Comparison of ENCODE assay signal across 23 cellular contexts in genomic region chr14:21251215-21251614, GRCh38. TPM values are rescaled to one million over a fixed set of nuclear protein-coding genes. Genes with fewer than 3 reads are reported as not detected.
DNase-seq lines count a peak whose midpoint lies in the region; ATAC-seq, FAIRE-seq and TF ChIP-seq lines count a peak whose summit lies in the region.
"Had no signal": no experiment of that assay in that cellular context is flagged by ENCODE, and none has a peak within 500 bp of the region (broad histone marks: within the 10 kb centered on the region; RNA-seq: fewer than 3 reads in every experiment).

No MANE protein-coding gene starts in this region.

- peaks cover 50 to 100% of the 10 kb centered on the region in 2 experiments for H3K79me2 ChIP-seq in H1 (ENCODE audit: control insufficient read depth in 1 of 2, insufficient read depth in 2 of 2, low read length in 2 of 2)

- no peak overlapping the region for H3K4me3 ChIP-seq in H1 (ENCODE audit: extremely low read depth in 1 of 4, insufficient read depth in 2 of 4, low read depth in 3 of 4, low read length in 4 of 4)
- H3K4me3 ChIP-seq: A549 had no signal

- no peak overlapping the region for H2BK12ac ChIP-seq in H1 (ENCODE audit: low read depth, low read length)

- POLR2A ChIA-PET in H1 (lab: Charles Lee; ENCODE audit: partially characterized antibody): interaction anchor here (0.6 to 24.2 kb wide), 8 partner anchors 9 to 95 kb away, joined by 3 to 836 read pairs (median 6); no protein-coding TSS in a partner anchor

- no peaks in the 10 kb centered on the region for H3K9me3 Mint-ChIP-seq in activated naive CD4-positive, alpha-beta T cell treated with anti-CD3 and anti-CD28 coated beads, Interleukin-2, amount 50 U/mL, for 24 hours
- H3K9me3 Mint-ChIP-seq in activated naive CD4-positive, alpha-beta T cell treated with anti-CD3 and anti-CD28 coated beads, Interleukin-2, amount 50 U/mL, for 72 hours: no peaks in the 10 kb centered on the region
- H3K9me3 Mint-ChIP-seq in activated T-helper 17 cell treated with anti-CD3 and anti-CD28 coated beads, Interleukin-2, amount 50 U/mL, for 72 hours: no peaks in the 10 kb centered on the region
- no peaks in the 10 kb centered on the region for H3K9me3 Mint-ChIP-seq in stimulated activated naive B cell treated with anti-CD40 and anti-IgM and Interleukin-4, amounts not matched to agents 10 μg/mL and 1 μg/mL and 100 μg/mL, for 72 hours
- H3K9me3 Mint-ChIP-seq: CD4-positive, alpha-beta memory T cell had no signal

- peaks cover 10 to 95% (median 29%) of the 10 kb centered on the region in 4 experiments for H3K36me3 ChIP-seq in H1 (ENCODE audit: control insufficient read depth in 2 of 4, insufficient read depth in 4 of 4, low read length in 3 of 4)

- H2BK120ac ChIP-seq in H1 (replicated peaks; ENCODE audit: low read depth, low read length): no peak overlapping the region

- H3K4me1 Mint-ChIP-seq in activated naive CD4-positive, alpha-beta T cell treated with anti-CD3 and anti-CD28 coated beads, Interleukin-2, amount 50 U/mL, for 24 hours: peaks cover 70% of the 10 kb centered on the region
- peaks cover 29% of the 10 kb centered on the region for H3K4me1 Mint-ChIP-seq in activated T-helper 17 cell treated with anti-CD3 and anti-CD28 coated beads, Interleukin-2, amount 50 U/mL, for 72 hours
- H3K4me1 Mint-ChIP-seq in stimulated activated naive B cell treated with anti-CD40 and anti-IgM and Interleukin-4, amounts not matched to agents 10 μg/mL and 1 μg/mL and 100 μg/mL, for 72 hours: peaks cover 18 to 48% of the 10 kb centered on the region in 2 donors

- H4K5ac ChIP-seq in H1 (ENCODE audit: insufficient read length, low read depth, low read length): no peak overlapping the region

- H4K91ac ChIP-seq in H1 (replicated peaks; ENCODE audit: insufficient read length, low read length): no peak overlapping the region

- H3K14ac ChIP-seq in H1 (ENCODE audit: insufficient read length): no peak overlapping the region

- H3K27me3 ChIP-seq in H1 (replicated peaks in 1 of 4; ENCODE audit: control insufficient read depth in 3 of 4, extremely low read depth in 1 of 4, insufficient read depth in 3 of 4, low read length in 3 of 4): no peaks in the 10 kb centered on the region

- H4K20me1 ChIP-seq in H1 (replicated peaks in 1 of 2; ENCODE audit: control insufficient read depth in 1 of 2, insufficient read depth in 2 of 2, low read length in 2 of 2): peaks cover 21 to 61% of the 10 kb centered on the region in 2 experiments

- no peak overlapping the region for H3K56ac ChIP-seq in H1 (replicated peaks; ENCODE audit: insufficient read length, low read depth, low read length)

- peak in 1 of 2 experiments; percentile 38; a peak in 1 of 3 replicates for TF ChIP-seq POLR2A in H1 (IDR thresholded peaks at IDR 0.05; ENCODE audit: control extremely low read depth in 1 of 2, low read depth in 2 of 2, low read length in 2 of 2)

- no peak overlapping the region for H3K23ac ChIP-seq in H1 (ENCODE audit: insufficient read length)

- H3K9me3 ChIP-seq in H1 (ENCODE audit: insufficient read depth in 2 of 2, low read depth in 1 of 2, low read length in 1 of 2): no peaks in the 10 kb centered on the region
- H3K9me3 ChIP-seq: A549 had no signal

- H2AK5ac ChIP-seq in H1 (ENCODE audit: low read depth, low read length): no peak overlapping the region

- no peaks in the 10 kb centered on the region for H3K27me3 Mint-ChIP-seq in activated naive CD4-positive, alpha-beta T cell treated with anti-CD3 and anti-CD28 coated beads, Interleukin-2, amount 50 U/mL, for 24 hours
- no peaks in the 10 kb centered on the region for H3K27me3 Mint-ChIP-seq in activated T-helper 17 cell treated with anti-CD3 and anti-CD28 coated beads, Interleukin-2, amount 50 U/mL, for 72 hours
- H3K27me3 Mint-ChIP-seq in stimulated activated naive B cell treated with anti-CD40 and anti-IgM and Interleukin-4, amounts not matched to agents 10 μg/mL and 1 μg/mL and 100 μg/mL, for 72 hours: no peaks in the 10 kb centered on the region
- H3K27me3 Mint-ChIP-seq: CD4-positive, alpha-beta memory T cell had no signal

- no peak overlapping the region for H3K27ac Mint-ChIP-seq in activated naive CD4-positive, alpha-beta T cell treated with anti-CD3 and anti-CD28 coated beads, Interleukin-2, amount 50 U/mL, for 24 hours
- peak overlapping the region in 1 of 2 donors; percentile 72 for H3K27ac Mint-ChIP-seq in activated naive CD4-positive, alpha-beta T cell treated with anti-CD3 and anti-CD28 coated beads, Interleukin-2, amount 50 U/mL, for 72 hours
- no peak overlapping the region for H3K27ac Mint-ChIP-seq in activated T-helper 17 cell treated with anti-CD3 and anti-CD28 coated beads, Interleukin-2, amount 50 U/mL, for 72 hours
- H3K27ac Mint-ChIP-seq in stimulated activated naive B cell treated with anti-CD40 and anti-IgM and Interleukin-4, amounts not matched to agents 10 μg/mL and 1 μg/mL and 100 μg/mL, for 72 hours: peak overlapping the region; percentile 69

- CTCF ChIA-PET in H1 (lab: Charles Lee; ENCODE audit: partially characterized antibody): no interaction called here

- H2BK15ac ChIP-seq in H1 (ENCODE audit: low read length): no peak overlapping the region

- TF ChIP-seq CTCF in H1 (IDR thresholded peaks at IDR 0.05; ENCODE audit: control extremely low read depth in 1 of 3, insufficient read depth in 1 of 3, low read depth in 1 of 3, low read length in 3 of 3): no peak

- no peak for DNase-seq in activated naive CD4-positive, alpha-beta T cell treated with anti-CD3 and anti-CD28 coated beads, Interleukin-2, amount 50 U/mL, for 72 hours (ENCODE audit: low spot score in 2 of 2)
- DNase-seq in H1 (ENCODE audit: low read depth in 1 of 2, low spot score in 2 of 2) (no peak), occipital lobe (lab: John Stamatoyannopoulos, UW) (no peak), SHP77 (lab: John Stamatoyannopoulos, UW) (no peak)
- no peak for DNase-seq in stimulated activated naive B cell treated with anti-CD40 and anti-IgM and Interleukin-4, amounts not matched to agents 10 μg/mL and 1 μg/mL and 100 μg/mL, for 72 hours
- DNase-seq: CD4-positive, alpha-beta memory T cell; DMS153; GF-D8; GOT3; NCI-H1417; NCI-H187 treated with DMSO at 0.1 percent for 48 hours; NCI-H2227 treated with DMSO at 0.1 percent for 48 hours; NCI-H524; NCI-H82; PC-3; RPMI8226; SIG-M5 had no signal

- FAIRE-seq in H1 (lab: Jason Lieb, UNC): no peak
- FAIRE-seq: A549 had no signal

- no peak overlapping the region for H2AFZ ChIP-seq in H1 (ENCODE audit: low read length)

- no peaks in the 10 kb centered on the region for H3K79me1 ChIP-seq in H1 (ENCODE audit: low read depth, low read length)

- H3K36me3 Mint-ChIP-seq in activated naive CD4-positive, alpha-beta T cell treated with anti-CD3 and anti-CD28 coated beads, Interleukin-2, amount 50 U/mL, for 24 hours: peaks cover 38% of the 10 kb centered on the region
- H3K36me3 Mint-ChIP-seq in activated naive CD4-positive, alpha-beta T cell treated with anti-CD3 and anti-CD28 coated beads, Interleukin-2, amount 50 U/mL, for 72 hours: peaks cover 12 to 46% of the 10 kb centered on the region in 2 donors
- peaks cover 100% of the 10 kb centered on the region for H3K36me3 Mint-ChIP-seq in activated T-helper 17 cell treated with anti-CD3 and anti-CD28 coated beads, Interleukin-2, amount 50 U/mL, for 72 hours (ENCODE audit: low read depth)
- peaks cover 36 to 66% of the 10 kb centered on the region in 2 donors for H3K36me3 Mint-ChIP-seq in stimulated activated naive B cell treated with anti-CD40 and anti-IgM and Interleukin-4, amounts not matched to agents 10 μg/mL and 1 μg/mL and 100 μg/mL, for 72 hours

- H3K23me2 ChIP-seq in H1 (ENCODE audit: low read depth, low read length): no peaks in the 10 kb centered on the region

- H2BK5ac ChIP-seq in H1 (ENCODE audit: low read depth, low read length): no peak overlapping the region

- H2BK20ac ChIP-seq in H1 (ENCODE audit: low read length): no peak overlapping the region

- H3K9ac ChIP-seq in H1 (replicated peaks in 1 of 4; ENCODE audit: extremely low read depth in 1 of 4, low read depth in 3 of 4, low read length in 3 of 4): no peak overlapping the region
- H3K9ac ChIP-seq: KMS-11 had no signal

- no peak for ATAC-seq in activated naive CD4-positive, alpha-beta T cell treated with anti-CD3 and anti-CD28 coated beads, Interleukin-2, amount 50 U/mL, for 72 hours
- no peak for ATAC-seq in activated T-helper 17 cell treated with anti-CD3 and anti-CD28 coated beads, Interleukin-2, amount 50 U/mL, for 72 hours (replicated peaks)
- ATAC-seq in stimulated activated naive B cell treated with anti-CD40 and anti-IgM and Interleukin-4, amounts not matched to agents 10 μg/mL and 1 μg/mL and 100 μg/mL, for 72 hours (replicated peaks): no peak
- no peak for ATAC-seq in HG03469 (IDR thresholded peaks at IDR 0.05; ENCODE audit: unreplicated experiment)
- ATAC-seq: A549, PC-3 had no signal

- H3K4me1 ChIP-seq in H1 (replicated peaks in 1 of 4; ENCODE audit: control insufficient read depth in 3 of 4, insufficient read depth in 4 of 4, low read length in 3 of 4): no peaks in the 10 kb centered on the region

- TF ChIP-seq RAD21 in H1 (IDR thresholded peaks at IDR 0.05 in 1 of 2, conservative IDR thresholded peaks at IDR 0.05 in 1 of 2; ENCODE audit: low read depth in 2 of 2, low read length in 2 of 2): no peak

- WGBS in H1 (ENCODE audit: extremely low coverage in 1 of 2, insufficient coverage in 1 of 2, insufficient read length in 1 of 2, insufficient replicate concordance in 2 of 2, low coverage in 1 of 2, low lambda C conversion rate in 2 of 2, missing lambda C conversion rate in 1 of 2), 2 experiments: 96% methylated on average over 5 of the region's 5 CpGs; no CpG with 5 or more reads in 1 of the 2 experiments

- no peak overlapping the region for H3K18ac ChIP-seq in H1 (ENCODE audit: extremely low read depth, low read length)

- no peak overlapping the region for H3K27ac ChIP-seq in H1 (ENCODE audit: low read depth, low read length)
- H3K27ac ChIP-seq: A549, KMS-11 had no signal

- H3K4me3 Mint-ChIP-seq in activated naive CD4-positive, alpha-beta T cell treated with anti-CD3 and anti-CD28 coated beads, Interleukin-2, amount 50 U/mL, for 24 hours: peak overlapping the region; percentile 58
- H3K4me3 Mint-ChIP-seq in activated T-helper 17 cell treated with anti-CD3 and anti-CD28 coated beads, Interleukin-2, amount 50 U/mL, for 72 hours: peak overlapping the region; percentile 28
- no peak overlapping the region for H3K4me3 Mint-ChIP-seq in stimulated activated naive B cell treated with anti-CD40 and anti-IgM and Interleukin-4, amounts not matched to agents 10 μg/mL and 1 μg/mL and 100 μg/mL, for 72 hours

- H3K4me2 ChIP-seq in H1 (ENCODE audit: insufficient read depth in 1 of 2, low read depth in 2 of 2, low read length in 2 of 2): no peak overlapping the region
- H3K4me2 ChIP-seq: A549, KMS-11 had no signal

- no peak overlapping the region for H4K8ac ChIP-seq in H1 (ENCODE audit: extremely low read depth, insufficient read depth, low read length)

- H3K4ac ChIP-seq in H1 (replicated peaks; ENCODE audit: insufficient read length, low read depth, low read length): no peak overlapping the region

- TF ChIP-seq EP300 in H1 (IDR thresholded peaks at IDR 0.05; ENCODE audit: borderline replicate concordance in 1 of 2, low read depth in 2 of 2, low read length in 2 of 2): no peak

RNA-seq across cellular contexts. Expression of gene HNRNPC, which starts 18.0 kb away (rescaled TPM):
- 1,000 to 10,000 TPM in 1 of 2 donors, 100 to 1,000 TPM in 1; 948 to 1,048 TPM for total RNA-seq in activated naive CD4-positive, alpha-beta T cell treated with anti-CD3 and anti-CD28 coated beads, Interleukin-2, amount 50 U/mL, for 72 hours
- 100 to 1,000 TPM; 720 to 984 TPM for total RNA-seq in activated T-helper 17 cell treated with anti-CD3 and anti-CD28 coated beads, Interleukin-2, amount 50 U/mL, for 72 hours
- total RNA-seq in H1 (2021; fragmentation: NEBNext Ultra II Directional; extraction: Animal tissue kit (Norgen Biotek cat#: 25700)): 1,203 and 1,207 TPM in 2 replicates
- polyA plus RNA-seq in H1 (2011; rRNA removed): 517 and 781 TPM in 2 replicates
- 991 TPM for polyA plus RNA-seq in H1 (2011; cell fraction: cytosol; rRNA removed)
- polyA plus RNA-seq in H1 (2011; cell fraction: nucleus; rRNA removed): 525 TPM
- 1,009 to 1,132 TPM (median 1,111 TPM) in 4 replicates for polyA plus RNA-seq in H1 (2012, experiment 1 of 2)
- polyA plus RNA-seq in H1 (2012, experiment 2 of 2): 778 TPM
- 1,012 TPM for polyA plus RNA-seq in H1 (2013, experiment 1 of 2)
- 1,024 TPM for polyA plus RNA-seq in H1 (2013, experiment 2 of 2)
- 1,077 and 1,234 TPM in 2 replicates for polyA minus RNA-seq in H1 (2011; rRNA and poly(A)+ RNA removed)
- 399 TPM for polyA minus RNA-seq in H1 (2011; cell fraction: cytosol; rRNA and poly(A)+ RNA removed)
- 779 TPM for polyA minus RNA-seq in H1 (2011; cell fraction: nucleus; rRNA and poly(A)+ RNA removed)
- 531 TPM for total RNA-seq in occipital lobe

RNA-seq across cellular contexts. Expression of gene RPGRIP1, which starts 28.7 kb away (rescaled TPM):
- not detected for total RNA-seq in activated naive CD4-positive, alpha-beta T cell treated with anti-CD3 and anti-CD28 coated beads, Interleukin-2, amount 50 U/mL, for 72 hours
- total RNA-seq in activated T-helper 17 cell treated with anti-CD3 and anti-CD28 coated beads, Interleukin-2, amount 50 U/mL, for 72 hours: not detected
- 0.63 and 0.65 TPM in 2 replicates for total RNA-seq in H1 (2021; fragmentation: NEBNext Ultra II Directional; extraction: Animal tissue kit (Norgen Biotek cat#: 25700))
- polyA plus RNA-seq in H1 (2011; rRNA removed): 0.35 and 0.36 TPM in 2 replicates
- 0.72 TPM for polyA plus RNA-seq in H1 (2011; cell fraction: cytosol; rRNA removed)
- 2.9 TPM for polyA plus RNA-seq in H1 (2011; cell fraction: nucleus; rRNA removed)
- 0.42 to 1.3 TPM (median 0.80 TPM) in 4 replicates for polyA plus RNA-seq in H1 (2012, experiment 1 of 2)
- polyA plus RNA-seq in H1 (2012, experiment 2 of 2): not detected
- 0.41 TPM for polyA plus RNA-seq in H1 (2013, experiment 1 of 2)
- 0.57 TPM for polyA plus RNA-seq in H1 (2013, experiment 2 of 2)
- 0.39 and 0.73 TPM in 2 replicates for polyA minus RNA-seq in H1 (2011; rRNA and poly(A)+ RNA removed)
- polyA minus RNA-seq in H1 (2011; cell fraction: cytosol; rRNA and poly(A)+ RNA removed): 0.66 TPM
- polyA minus RNA-seq in H1 (2011; cell fraction: nucleus; rRNA and poly(A)+ RNA removed): 1.4 TPM
- total RNA-seq in occipital lobe: 0.16 TPM
- polyA plus RNA-seq: BJ; CD4-positive, alpha-beta memory T cell had no signal

Comparison
In these comparisons a context has a peak if more than half of its experiments do, and no peak if none do; other contexts are left out.
1. H3K4me3 Mint-ChIP-seq: peak in activated naive CD4-positive, alpha-beta T cell treated with anti-CD3 and anti-CD28 coated beads, Interleukin-2, amount 50 U/mL, for 24 hours (single experiment) and activated T-helper 17 cell treated with anti-CD3 and anti-CD28 coated beads, Interleukin-2, amount 50 U/mL, for 72 hours (single experiment); none in stimulated activated naive B cell treated with anti-CD40 and anti-IgM and Interleukin-4, amounts not matched to agents 10 μg/mL and 1 μg/mL and 100 μg/mL, for 72 hours (0 of 2).